Comparison of ENCODE assay signal across 11 cellular contexts in genomic region chr15:41919954-41920538, GRCh38. TPM values are rescaled to one million over a fixed set of nuclear protein-coding genes. Genes with fewer than 3 reads are reported as not detected.
DNase-seq lines count a peak whose midpoint lies in the region; ATAC-seq and TF ChIP-seq lines count a peak whose summit lies in the region.
"Had no signal": no experiment of that assay in that cellular context is flagged by ENCODE, and none has a peak within 500 bp of the region (broad histone marks: within the 10 kb centered on the region; RNA-seq: fewer than 3 reads in every experiment).

No MANE protein-coding gene starts in this region.

- peak; percentile 38 for DNase-seq in NCI-H510A treated with DMSO at 0.1 percent for 48 hours (lab: John Stamatoyannopoulos, UW)
- DNase-seq in NCI-H510A (lab: John Stamatoyannopoulos, UW) = no peak
- DNase-seq in endodermal cell = no peak
- no peak for DNase-seq in lower lobe of right lung
- DNase-seq in upper lobe of right lung = peak; percentile 10
- no peak for DNase-seq in iPS-NIHi7 (ENCODE audit: extremely low spot score)
- DNase-seq: activated CD4-positive, alpha-beta T cell treated with anti-CD3 and anti-CD28 coated beads for 48 hours; activated naive CD8-positive, alpha-beta T cell treated with anti-CD3 and anti-CD28 coated beads, Interleukin-2, amount 10 ng/mL, durations not matched to agents 7 days and 5 days; GF-D8 had no signal

- H3K27ac Mint-ChIP-seq in endodermal cell = peak overlapping the region; percentile 76
- H3K27ac Mint-ChIP-seq: activated naive CD8-positive, alpha-beta T cell treated with anti-CD3 and anti-CD28 coated beads, Interleukin-2, amount 10 ng/mL, durations not matched to agents 7 days and 5 days had no signal

- no peaks in the 10 kb centered on the region for H3K9me3 ChIP-seq in endodermal cell (ENCODE audit: control insufficient read depth, low read length)
- H3K9me3 ChIP-seq in lower lobe of right lung = no peaks in the 10 kb centered on the region
- H3K9me3 ChIP-seq in upper lobe of right lung = no peaks in the 10 kb centered on the region

- H3K36me3 ChIP-seq in endodermal cell (ENCODE audit: control insufficient read depth, insufficient read depth, low read length) = peaks cover 30% of the 10 kb centered on the region
- H3K36me3 ChIP-seq in lower lobe of right lung = peaks cover 37% of the 10 kb centered on the region
- peaks cover 25% of the 10 kb centered on the region for H3K36me3 ChIP-seq in upper lobe of right lung

- peaks cover 26% of the 10 kb centered on the region for H3K4me1 Mint-ChIP-seq in endodermal cell

- H3K27me3 ChIP-seq in endodermal cell (ENCODE audit: control insufficient read depth, insufficient read depth, low read length, poor library complexity, severe bottlenecking) = no peaks in the 10 kb centered on the region
- no peaks in the 10 kb centered on the region for H3K27me3 ChIP-seq in lower lobe of right lung (ENCODE audit: low read depth)
- no peaks in the 10 kb centered on the region for H3K27me3 ChIP-seq in upper lobe of right lung

- TF ChIP-seq CTCF in endodermal cell (conservative IDR thresholded peaks at IDR 0.05) = no peak
- no peak for TF ChIP-seq CTCF in lower lobe of right lung (IDR thresholded peaks at IDR 0.05)
- TF ChIP-seq CTCF in upper lobe of right lung (IDR thresholded peaks at IDR 0.05) = no peak

- 89 to 97% methylated on average over 2 to 3 of the region's 3 CpGs for WGBS in endodermal cell (ENCODE audit: insufficient coverage in 1 of 2, insufficient read length in 1 of 2), 2 experiments

- H3K4me3 Mint-ChIP-seq in endodermal cell = no peak overlapping the region
- H3K4me3 Mint-ChIP-seq: activated naive CD8-positive, alpha-beta T cell treated with anti-CD3 and anti-CD28 coated beads, Interleukin-2, amount 10 ng/mL, durations not matched to agents 7 days and 5 days had no signal

- intact Hi-C loops in lower lobe of right lung (cut with DNase I) = no loop called here
- intact Hi-C loops in upper lobe of right lung (cut with DNase I) = no loop called here

- H3K4me3 ChIP-seq in endodermal cell (ENCODE audit: low read length) = no peak overlapping the region
- no peak overlapping the region for H3K4me3 ChIP-seq in lower lobe of right lung
- H3K4me3 ChIP-seq in upper lobe of right lung = no peak overlapping the region

- H3K27ac ChIP-seq in endodermal cell (ENCODE audit: low read depth, low read length) (no peak overlapping the region), lower lobe of right lung (no peak overlapping the region), upper lobe of right lung (no peak overlapping the region)

- H3K4me1 ChIP-seq in endodermal cell (ENCODE audit: control insufficient read depth, insufficient read depth, low read length) = peaks cover 12% of the 10 kb centered on the region
- H3K4me1 ChIP-seq in lower lobe of right lung = peaks cover 82% of the 10 kb centered on the region
- H3K4me1 ChIP-seq in upper lobe of right lung = peaks cover 54% of the 10 kb centered on the region

- H3K27me3 Mint-ChIP-seq in endodermal cell (ENCODE audit: insufficient read depth) = no peaks in the 10 kb centered on the region
- H3K27me3 Mint-ChIP-seq: activated naive CD8-positive, alpha-beta T cell treated with anti-CD3 and anti-CD28 coated beads, Interleukin-2, amount 10 ng/mL, durations not matched to agents 7 days and 5 days had no signal

- ATAC-seq in lower lobe of right lung (peak; percentile 17 to 53), upper lobe of right lung (no peak), esophagus mucosa (no peak), GM21717 (IDR thresholded peaks at IDR 0.05; ENCODE audit: unreplicated experiment) (no peak)

- no peaks in the 10 kb centered on the region for H3K9me3 Mint-ChIP-seq in endodermal cell
- H3K9me3 Mint-ChIP-seq: activated naive CD8-positive, alpha-beta T cell treated with anti-CD3 and anti-CD28 coated beads, Interleukin-2, amount 10 ng/mL, durations not matched to agents 7 days and 5 days had no signal

- H3K9ac ChIP-seq in endodermal cell (ENCODE audit: extremely low read depth, low read length, poor library complexity, severe bottlenecking) = no peak overlapping the region

- H3K36me3 Mint-ChIP-seq in endodermal cell (ENCODE audit: low read depth) = peaks cover 19% of the 10 kb centered on the region

RNA-seq across cellular contexts. Expression of gene SPTBN5, which starts 26.2 kb away (rescaled TPM):
- total RNA-seq in endodermal cell (1 to 10 TPM; 2.0 to 2.8 TPM), lower lobe of right lung (2.1 TPM), upper lobe of right lung (1.9 TPM), esophagus mucosa (2.1 TPM)
- 0.25 TPM for polyA plus RNA-seq in endodermal cell (2013, experiment 1 of 2)
- 0.29 TPM for polyA plus RNA-seq in endodermal cell (2013, experiment 2 of 2)

RNA-seq across cellular contexts. Expression of gene EHD4, which starts 52.3 kb away (rescaled TPM):
- total RNA-seq in endodermal cell (10 to 100 TPM; 16.9 to 17.3 TPM), lower lobe of right lung (35.0 TPM), upper lobe of right lung (39.5 TPM), esophagus mucosa (32.0 TPM)
- polyA plus RNA-seq in endodermal cell (2013, experiment 1 of 2) = 6.8 TPM
- polyA plus RNA-seq in endodermal cell (2013, experiment 2 of 2) = 7.0 TPM

Comparison
In these comparisons a context has a peak if more than half of its experiments do, and no peak if none do; other contexts are left out.
1. DNase-seq: peak in NCI-H510A treated with DMSO at 0.1 percent for 48 hours (single experiment) and upper lobe of right lung (single experiment); none in NCI-H510A (single experiment), endodermal cell (single experiment), lower lobe of right lung (single experiment) and iPS-NIHi7 (single experiment).
2. ATAC-seq: peak in lower lobe of right lung (2 of 2); none in upper lobe of right lung (single experiment), esophagus mucosa (single experiment) and GM21717 (single experiment).